Comparison of ENCODE assay signal across 24 cellular contexts in the genomic region with DNA sequence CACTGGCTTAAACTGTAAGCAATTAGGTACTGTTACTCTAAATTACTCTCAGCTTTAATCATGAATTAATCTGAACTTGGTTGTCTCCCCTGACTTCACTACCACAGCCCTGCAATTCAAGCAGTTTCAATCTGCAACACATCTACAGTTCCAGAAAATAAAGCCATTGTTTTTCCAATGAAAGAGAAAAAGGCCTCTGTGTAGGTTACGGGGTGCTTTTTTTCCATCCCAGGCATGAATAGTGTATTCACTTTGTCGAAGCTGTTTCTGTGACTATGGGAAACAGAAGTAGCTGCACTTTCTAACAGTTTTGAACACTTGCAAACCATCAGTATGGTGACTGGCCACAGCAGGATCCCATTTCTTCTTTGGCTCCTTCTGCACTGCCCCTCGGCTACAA.
"Had no signal": no experiment of that assay in that cellular context is flagged by ENCODE, and none has a peak within 500 bp of the region (broad histone marks: within the 10 kb centered on the region; RNA-seq: fewer than 3 reads in every experiment).

No MANE protein-coding gene starts in this region.

- FAIRE-seq: colon had no signal

- H3K4me1 ChIP-seq: body of pancreas, esophagus muscularis mucosa, gastroesophageal sphincter, heart left ventricle, left ventricle myocardium inferior, sigmoid colon had no signal

- H3K36me3 ChIP-seq: esophagus muscularis mucosa, gastroesophageal sphincter, heart left ventricle, left ventricle myocardium inferior, neutrophil, ovary, sigmoid colon had no signal

- H3K4me3 ChIP-seq: body of pancreas, esophagus muscularis mucosa, gastroesophageal sphincter, heart left ventricle, left ventricle myocardium inferior, ovary, sigmoid colon had no signal

- H3K27me3 ChIP-seq: body of pancreas, esophagus muscularis mucosa, gastroesophageal sphincter, heart left ventricle, neutrophil, ovary, sigmoid colon had no signal

- H3K36me3 Mint-ChIP-seq: activated CD4-positive, alpha-beta memory T cell treated with anti-CD3 and anti-CD28 coated beads for 36 hours; activated naive CD8-positive, alpha-beta T cell treated with anti-CD3 and anti-CD28 coated beads, Interleukin-2, amount 10 ng/mL, durations not matched to agents 7 days and 5 days; mesothelial cell of epicardium; natural killer cell; stimulated activated naive B cell treated with anti-CD40 and anti-IgM and Interleukin-4, amounts not matched to agents 10 μg/mL and 1 μg/mL and 100 μg/mL, for 72 hours had no signal

- ATAC-seq: activated T-cell treated with anti-CD3 and anti-CD28 coated beads, Interleukin-2, amount 50 U/mL, for 72 hours; body of pancreas; effector memory CD8-positive, alpha-beta T cell; gastroesophageal sphincter; heart left ventricle; natural killer cell; stimulated activated naive B cell treated with anti-CD40 and anti-IgM and Interleukin-4, amounts not matched to agents 10 μg/mL and 1 μg/mL and 100 μg/mL, for 72 hours; T-helper 17 cell had no signal

- H3K27me3 Mint-ChIP-seq: activated naive CD8-positive, alpha-beta T cell treated with anti-CD3 and anti-CD28 coated beads, Interleukin-2, amount 10 ng/mL, durations not matched to agents 7 days and 5 days had no signal

- H3K27ac Mint-ChIP-seq: activated CD4-positive, alpha-beta memory T cell treated with anti-CD3 and anti-CD28 coated beads for 36 hours; activated naive CD4-positive, alpha-beta T cell treated with anti-CD3 and anti-CD28 coated beads for 36 hours; activated naive CD8-positive, alpha-beta T cell treated with anti-CD3 and anti-CD28 coated beads, Interleukin-2, amount 10 ng/mL, durations not matched to agents 7 days and 5 days; activated T-cell treated with anti-CD3 and anti-CD28 coated beads, Interleukin-2, amount 50 U/mL, for 72 hours; effector memory CD8-positive, alpha-beta T cell; mesothelial cell of epicardium; natural killer cell; stimulated activated naive B cell treated with anti-CD40 and anti-IgM and Interleukin-4, amounts not matched to agents 10 μg/mL and 1 μg/mL and 100 μg/mL, for 72 hours; T-helper 17 cell had no signal

- H3K9me3 Mint-ChIP-seq: activated CD4-positive, alpha-beta memory T cell treated with anti-CD3 and anti-CD28 coated beads for 36 hours; activated naive CD4-positive, alpha-beta T cell treated with anti-CD3 and anti-CD28 coated beads for 36 hours; activated naive CD8-positive, alpha-beta T cell treated with anti-CD3 and anti-CD28 coated beads, Interleukin-2, amount 10 ng/mL, durations not matched to agents 7 days and 5 days; activated T-cell treated with anti-CD3 and anti-CD28 coated beads, Interleukin-2, amount 50 U/mL, for 72 hours; effector memory CD8-positive, alpha-beta T cell; mesothelial cell of epicardium; natural killer cell; stimulated activated naive B cell treated with anti-CD40 and anti-IgM and Interleukin-4, amounts not matched to agents 10 μg/mL and 1 μg/mL and 100 μg/mL, for 72 hours had no signal

- H3K9me3 ChIP-seq: body of pancreas, esophagus muscularis mucosa, gastroesophageal sphincter, heart left ventricle, left ventricle myocardium inferior, neutrophil, ovary, sigmoid colon had no signal

- H3K4me3 Mint-ChIP-seq: activated CD4-positive, alpha-beta memory T cell treated with anti-CD3 and anti-CD28 coated beads for 36 hours; activated naive CD4-positive, alpha-beta T cell treated with anti-CD3 and anti-CD28 coated beads for 36 hours; activated naive CD8-positive, alpha-beta T cell treated with anti-CD3 and anti-CD28 coated beads, Interleukin-2, amount 10 ng/mL, durations not matched to agents 7 days and 5 days; activated T-cell treated with anti-CD3 and anti-CD28 coated beads, Interleukin-2, amount 50 U/mL, for 72 hours; effector memory CD8-positive, alpha-beta T cell; mesothelial cell of epicardium; natural killer cell; stimulated activated naive B cell treated with anti-CD40 and anti-IgM and Interleukin-4, amounts not matched to agents 10 μg/mL and 1 μg/mL and 100 μg/mL, for 72 hours; T-helper 17 cell had no signal

- H3K4me1 Mint-ChIP-seq: activated naive CD8-positive, alpha-beta T cell treated with anti-CD3 and anti-CD28 coated beads, Interleukin-2, amount 10 ng/mL, durations not matched to agents 7 days and 5 days; natural killer cell; stimulated activated naive B cell treated with anti-CD40 and anti-IgM and Interleukin-4, amounts not matched to agents 10 μg/mL and 1 μg/mL and 100 μg/mL, for 72 hours; T-helper 17 cell had no signal

- DNase-seq: activated CD4-positive, alpha-beta memory T cell treated with anti-CD3 and anti-CD28 coated beads for 36 hours; activated CD4-positive, alpha-beta T cell treated with anti-CD3 and anti-CD28 coated beads for 48 hours; activated CD4-positive, CD25-positive, alpha-beta regulatory T cell; activated effector memory CD4-positive, alpha-beta T cell treated with Interleukin-2 at 50 U/mL for 16 hours; activated naive CD4-positive, alpha-beta T cell treated with anti-CD3 and anti-CD28 coated beads for 36 hours; activated naive CD8-positive, alpha-beta T cell treated with anti-CD3 and anti-CD28 coated beads, Interleukin-2, amount 10 ng/mL, durations not matched to agents 7 days and 5 days; activated T-cell treated with anti-CD3 and anti-CD28 coated beads, Interleukin-2, amount 50 U/mL, for 72 hours; body of pancreas; effector memory CD8-positive, alpha-beta T cell; heart left ventricle; left ventricle myocardium inferior; natural killer cell; ovary; sigmoid colon; stimulated activated CD4-positive, alpha-beta T cell treated with anti-CD3 and anti-CD28 coated beads, Interleukin-2, amount 100 ng/mL, for 48 hours; stimulated activated CD8-positive, alpha-beta memory T cell treated with anti-CD3 and anti-CD28 coated beads, Interleukin-4, amount 100 ng/mL, for 48 hours; stimulated activated naive B cell treated with anti-CD40 and anti-IgM and Interleukin-4, amounts not matched to agents 10 μg/mL and 1 μg/mL and 100 μg/mL, for 72 hours; SW 1271; T-helper 17 cell had no signal

- H3K27ac ChIP-seq: body of pancreas, esophagus muscularis mucosa, gastroesophageal sphincter, heart left ventricle, left ventricle myocardium inferior, neutrophil, ovary, sigmoid colon had no signal
